8 cellular contexts compared by ENCODE assay signal in the genomic region with DNA sequence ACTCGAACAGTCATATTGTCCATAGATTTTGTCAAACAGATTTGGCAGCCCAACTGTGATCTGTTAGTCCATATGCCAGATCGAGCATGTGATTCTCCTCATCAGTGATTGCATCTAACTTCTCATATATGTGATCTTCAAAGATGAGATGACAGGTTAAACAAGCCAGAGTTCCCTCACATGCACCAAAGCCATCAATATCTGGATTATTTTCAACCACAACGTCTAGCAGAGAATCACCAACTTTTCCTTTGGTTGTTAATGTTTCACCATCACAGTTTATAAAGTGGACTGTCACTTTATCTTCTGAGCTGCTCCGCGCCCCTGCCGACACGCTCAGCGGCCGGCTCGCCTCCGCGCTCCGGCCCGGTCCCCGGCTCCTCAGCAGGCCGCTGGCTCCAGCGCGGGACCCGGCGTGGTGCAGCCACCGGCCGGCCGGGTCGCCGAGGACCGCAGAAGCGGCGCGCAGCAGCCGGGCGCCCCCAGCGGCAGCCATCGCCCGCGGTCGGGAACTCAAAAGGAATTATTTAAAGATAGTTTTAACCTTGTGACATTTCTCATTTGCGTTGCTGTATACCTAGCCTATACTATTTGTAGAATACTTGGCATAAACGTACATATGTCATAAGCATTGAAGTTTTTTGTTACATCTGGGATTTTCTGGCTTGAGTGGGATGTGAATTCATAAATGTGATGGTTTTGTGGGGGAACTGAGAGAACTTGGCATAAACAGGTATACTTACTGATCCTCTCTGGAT. TPM values are rescaled to one million over a fixed set of nuclear protein-coding genes. Genes with fewer than 3 reads are reported as not detected.
DNase-seq lines count a peak whose midpoint lies in the region; ATAC-seq and TF ChIP-seq lines count a peak whose summit lies in the region.

No MANE protein-coding gene starts in this region.

- H3K27ac Mint-ChIP-seq in T-helper 17 cell (no peak overlapping the region), chondrocyte (ENCODE audit: unreplicated experiment) (peak overlapping the region; percentile 8)

- no peaks in the 10 kb centered on the region for H3K9me3 Mint-ChIP-seq in chondrocyte (ENCODE audit: low read depth)

- H3K27me3 Mint-ChIP-seq in T-helper 17 cell (no peaks in the 10 kb centered on the region), chondrocyte (ENCODE audit: low read depth) (no peaks in the 10 kb centered on the region)

- H3K4me1 Mint-ChIP-seq in T-helper 17 cell = peaks cover 12% of the 10 kb centered on the region
- H3K4me1 Mint-ChIP-seq in chondrocyte (ENCODE audit: low read depth) = peaks cover 24% of the 10 kb centered on the region

- peaks cover 3% of the 10 kb centered on the region for H3K36me3 Mint-ChIP-seq in T-helper 17 cell (ENCODE audit: low read depth)
- peaks cover 34% of the 10 kb centered on the region for H3K36me3 Mint-ChIP-seq in chondrocyte (ENCODE audit: low read depth)

- peak; percentile 63 for TF ChIP-seq CTCF in chondrocyte (IDR thresholded peaks at IDR 0.05)

- H3K4me3 Mint-ChIP-seq in T-helper 17 cell (no peak overlapping the region), chondrocyte (ENCODE audit: unreplicated experiment) (no peak overlapping the region)

- no peaks in the 10 kb centered on the region for H3K9me3 ChIP-seq in T-helper 17 cell (ENCODE audit: control insufficient read depth, low read length, poor library complexity, severe bottlenecking)

- ATAC-seq in GM19043 (IDR thresholded peaks at IDR 0.05; ENCODE audit: low read depth, unreplicated experiment) (peak; percentile 51), T-helper 17 cell (peak; percentile 72), HG02885 (IDR thresholded peaks at IDR 0.05; ENCODE audit: poor library complexity, unreplicated experiment) (no peak), HG02623 (IDR thresholded peaks at IDR 0.05; ENCODE audit: unreplicated experiment) (no peak)

- DNase-seq in T-helper 17 cell (peak in 1 of 3 donors; percentile 28), chondrocyte (ENCODE audit: low spot score) (no peak), medulla oblongata (ENCODE audit: extremely low spot score) (peak; percentile 63), superior temporal gyrus (ENCODE audit: extremely low spot score) (peak; percentile 65), iPS-NIHi7 (ENCODE audit: extremely low spot score) (no peak)

RNA-seq across cellular contexts. Expression of gene DYNLRB1, which starts 40.1 kb away (rescaled TPM):
- total RNA-seq in T-helper 17 cell (10 to 100 TPM; 52.8 to 62.0 TPM), chondrocyte (111 to 204 TPM (median 199 TPM) in 3 replicates)

Comparison
In these comparisons a context has a peak if more than half of its experiments do, and no peak if none do; other contexts are left out.
1. ATAC-seq: peak in GM19043 (single experiment) and T-helper 17 cell (single experiment); none in HG02885 (single experiment) and HG02623 (single experiment).
2. DNase-seq: peak in medulla oblongata (single experiment) and superior temporal gyrus (single experiment); none in chondrocyte (single experiment) and iPS-NIHi7 (single experiment).